Comparison of ENCODE assay signal across 9 cellular contexts in the genomic region with DNA sequence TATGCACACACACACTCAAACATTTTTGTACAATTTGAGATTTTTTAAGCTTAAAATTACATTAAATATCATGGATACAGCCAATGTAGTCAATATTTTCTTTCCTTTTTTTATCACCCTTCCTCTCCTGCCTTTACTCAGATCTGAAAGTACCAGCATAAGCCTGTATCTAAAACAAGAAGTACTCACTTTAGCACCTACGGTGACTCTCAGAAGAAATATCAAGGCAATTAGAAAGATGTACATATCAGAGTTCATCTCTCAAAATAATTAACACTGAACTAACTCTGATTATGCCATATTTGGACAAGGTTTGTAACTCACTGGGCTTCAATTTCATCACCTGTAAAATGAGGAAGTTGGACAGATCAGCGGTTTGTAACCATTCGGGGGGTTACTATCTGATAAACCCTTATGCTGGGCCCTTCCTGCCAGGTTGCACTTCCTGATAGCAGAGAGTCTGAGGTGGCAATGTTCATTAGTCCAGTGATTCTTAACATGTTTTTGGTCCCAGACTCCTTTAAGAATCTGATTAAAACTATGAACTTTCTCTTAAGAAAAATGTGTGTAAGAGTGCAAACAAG. TPM values are rescaled to one million over a fixed set of nuclear protein-coding genes. Genes with fewer than 3 reads are reported as not detected.
A peak's percentile ranks its signal among the peaks of the same experiment; 100 is the strongest.
DNase-seq lines count a peak whose midpoint lies in the region; ATAC-seq and TF ChIP-seq lines count a peak whose summit lies in the region.
"Had no signal": no experiment of that assay in that cellular context is flagged by ENCODE, and none has a peak within 500 bp of the region (broad histone marks: within the 10 kb centered on the region; RNA-seq: fewer than 3 reads in every experiment).

No MANE protein-coding gene starts in this region.

- no peak overlapping the region for H3K4me2 ChIP-seq in neuronal stem cell (ENCODE audit: insufficient read depth, low read length, poor library complexity, severe bottlenecking)
- H3K4me2 ChIP-seq: GM23338 had no signal

- H3K4ac ChIP-seq in neuronal stem cell (ENCODE audit: low read length): no peak overlapping the region

- no peak overlapping the region for H4K91ac ChIP-seq in neuronal stem cell (ENCODE audit: low read depth, low read length, poor library complexity)

- H3K79me1 ChIP-seq in neuronal stem cell (ENCODE audit: low read depth, low read length): no peaks in the 10 kb centered on the region

- no peak overlapping the region for H3K4me3 ChIP-seq in neuronal stem cell (ENCODE audit: low read length in 2 of 2)
- H3K4me3 ChIP-seq: GM23338 had no signal

- no peaks in the 10 kb centered on the region for H3K9me3 ChIP-seq in neuronal stem cell (replicated peaks in 1 of 2; ENCODE audit: control insufficient read depth in 2 of 2, insufficient read depth in 1 of 2, low read depth in 1 of 2, low read length in 2 of 2)

- no peak overlapping the region for H2BK15ac ChIP-seq in neuronal stem cell (ENCODE audit: low read length)

- peak overlapping the region; percentile 65 for H3K4me3 Mint-ChIP-seq in activated naive CD8-positive, alpha-beta T cell treated with anti-CD3 and anti-CD28 coated beads, Interleukin-2, amount 50 U/mL, for 24 hours
- H3K4me3 Mint-ChIP-seq: GM23338 had no signal

- H3K36me3 Mint-ChIP-seq in activated naive CD8-positive, alpha-beta T cell treated with anti-CD3 and anti-CD28 coated beads, Interleukin-2, amount 50 U/mL, for 24 hours (ENCODE audit: low read depth): no peaks in the 10 kb centered on the region

- no peak overlapping the region for H2BK5ac ChIP-seq in neuronal stem cell (ENCODE audit: low read length)

- H3K27ac ChIP-seq in neuronal stem cell (replicated peaks; ENCODE audit: low read length): no peak overlapping the region

- peak overlapping the region; percentile 75 for H3K27ac Mint-ChIP-seq in activated naive CD8-positive, alpha-beta T cell treated with anti-CD3 and anti-CD28 coated beads, Interleukin-2, amount 50 U/mL, for 24 hours
- H3K27ac Mint-ChIP-seq: GM23338 had no signal

- TF ChIP-seq CTCF in GM13976 (IDR thresholded peaks at IDR 0.05; ENCODE audit: borderline replicate concordance, control extremely low read depth, extremely low read depth, insufficient read depth, missing control alignments): no peak

- no CpG with 5 or more reads among the region's 3 CpGs for WGBS in neuronal stem cell (ENCODE audit: extremely low coverage in 2 of 2, insufficient read length in 2 of 2, insufficient replicate concordance in 1 of 2), 2 donors

- no peak overlapping the region for H2BK12ac ChIP-seq in neuronal stem cell (ENCODE audit: low read length)

- H4K8ac ChIP-seq in neuronal stem cell (ENCODE audit: low read depth, low read length): no peak overlapping the region

- H3K9me3 Mint-ChIP-seq in activated naive CD8-positive, alpha-beta T cell treated with anti-CD3 and anti-CD28 coated beads, Interleukin-2, amount 50 U/mL, for 24 hours: peaks cover 4% of the 10 kb centered on the region
- H3K9me3 Mint-ChIP-seq: GM23338 had no signal

- no peak overlapping the region for H3K23ac ChIP-seq in neuronal stem cell (ENCODE audit: low read depth, low read length, poor library complexity)

- no peak overlapping the region for H3K18ac ChIP-seq in neuronal stem cell (ENCODE audit: low read length)

- no peak overlapping the region for H2AFZ ChIP-seq in neuronal stem cell (ENCODE audit: low read length)
- H2AFZ ChIP-seq: GM23338 had no signal

- no peak overlapping the region for H2AK5ac ChIP-seq in neuronal stem cell (ENCODE audit: low read depth, low read length)

- no peaks in the 10 kb centered on the region for H3K27me3 ChIP-seq in neuronal stem cell (ENCODE audit: control insufficient read depth in 3 of 3, insufficient read depth in 3 of 3, low read depth in 1 of 3, low read length in 3 of 3)

- no peak overlapping the region for H2BK120ac ChIP-seq in neuronal stem cell (ENCODE audit: low read depth, low read length)

- no peaks in the 10 kb centered on the region for H3K36me3 ChIP-seq in neuronal stem cell (replicated peaks in 1 of 2; ENCODE audit: control insufficient read depth in 2 of 2, insufficient read depth in 2 of 2, low read length in 2 of 2)

- DNase-seq in GM13976 (ENCODE audit: low spot score) (peak; percentile 34), neuronal stem cell (ENCODE audit: low spot score) (no peak), cortex of kidney (lab: John Stamatoyannopoulos, UW) (no peak), NCI-H82 treated with DMSO at 0.1 percent for 48 hours (lab: John Stamatoyannopoulos, UW; ENCODE audit: unreplicated experiment) (no peak), NCI-H146 treated with DMSO at 0.1 percent for 48 hours (lab: John Stamatoyannopoulos, UW; ENCODE audit: unreplicated experiment) (no peak)
- DNase-seq in activated naive CD8-positive, alpha-beta T cell treated with anti-CD3 and anti-CD28 coated beads, Interleukin-2, amount 50 U/mL, for 24 hours: no peak

- no peaks in the 10 kb centered on the region for H3K27me3 Mint-ChIP-seq in activated naive CD8-positive, alpha-beta T cell treated with anti-CD3 and anti-CD28 coated beads, Interleukin-2, amount 50 U/mL, for 24 hours

- in situ Hi-C loops in GM13976 (cut with MboI; ENCODE audit: low sequenced_read_pairs, unreplicated experiment): no loop called here

- no peak overlapping the region for H3K14ac ChIP-seq in neuronal stem cell (ENCODE audit: low read length)

- H3K4me1 ChIP-seq in neuronal stem cell (ENCODE audit: control insufficient read depth in 2 of 2, insufficient read depth in 1 of 2, low read depth in 1 of 2, low read length in 2 of 2): no peaks in the 10 kb centered on the region

- ATAC-seq in GM21447 (IDR thresholded peaks at IDR 0.05; ENCODE audit: unreplicated experiment): peak; percentile 90
- ATAC-seq in HG03558 (IDR thresholded peaks at IDR 0.05; ENCODE audit: extremely low read depth, unreplicated experiment): peak; percentile 95
- peak; percentile 52 for ATAC-seq in activated naive CD8-positive, alpha-beta T cell treated with anti-CD3 and anti-CD28 coated beads, Interleukin-2, amount 50 U/mL, for 24 hours
- ATAC-seq: GM23338 had no signal

- H3K9ac ChIP-seq in neuronal stem cell (ENCODE audit: low read depth, low read length, poor library complexity): no peak overlapping the region

- peaks cover 49% of the 10 kb centered on the region for H3K4me1 Mint-ChIP-seq in activated naive CD8-positive, alpha-beta T cell treated with anti-CD3 and anti-CD28 coated beads, Interleukin-2, amount 50 U/mL, for 24 hours

RNA-seq across cellular contexts. Expression of a gene that starts 5.7 kb away (rescaled TPM):
- not detected for polyA plus RNA-seq in neuronal stem cell (2013, experiment 1 of 2)
- polyA plus RNA-seq in neuronal stem cell (2013, experiment 2 of 2): not detected
- polyA plus RNA-seq: GM23338 had no signal
